In genomic region chr18:50571606-50572005, GRCh38 we compare ENCODE assay signal across 6 cellular contexts.
"Had no signal": no experiment of that assay in that cellular context is flagged by ENCODE, and none has a peak within 500 bp of the region (broad histone marks: within the 10 kb centered on the region; RNA-seq: fewer than 3 reads in every experiment).

No MANE protein-coding gene starts in this region.

- ATAC-seq: GM23338, HepG2 had no signal

- H3K36me3 Mint-ChIP-seq: IgD-negative memory B cell had no signal

- H3K4me1 Mint-ChIP-seq: IgD-negative memory B cell had no signal

- H3K27ac Mint-ChIP-seq: GM23338, H9, IgD-negative memory B cell had no signal

- DNase-seq: H9, HCEC 1CT, KBM-7 had no signal

- H3K4me3 Mint-ChIP-seq: GM23338, H9, IgD-negative memory B cell had no signal
